Comparison of ENCODE assay signal across 8 cellular contexts in genomic region chr1:64539808-64540207, GRCh38.
A peak's percentile ranks its signal among the peaks of the same experiment; 100 is the strongest.
DNase-seq lines count a peak whose midpoint lies in the region; ATAC-seq, FAIRE-seq and TF ChIP-seq lines count a peak whose summit lies in the region.

No MANE protein-coding gene starts in this region.

- H3K4me3 Mint-ChIP-seq in activated CD8-positive, alpha-beta T cell treated with anti-CD3 and anti-CD28 coated beads, Interleukin-2, amount 10 ng/mL, durations not matched to agents 7 days and 5 days: no peak overlapping the region

- H3K27me3 ChIP-seq in HAP-1 (ENCODE audit: low read depth) (no peaks in the 10 kb centered on the region), sigmoid colon (no peaks in the 10 kb centered on the region)

- H3K36me3 Mint-ChIP-seq in activated CD8-positive, alpha-beta T cell treated with anti-CD3 and anti-CD28 coated beads, Interleukin-2, amount 10 ng/mL, durations not matched to agents 7 days and 5 days (ENCODE audit: low read depth): no peaks in the 10 kb centered on the region

- TF ChIP-seq EP300 in sigmoid colon (IDR thresholded peaks at IDR 0.05): no peak

- TF ChIP-seq CTCF in sigmoid colon (IDR thresholded peaks at IDR 0.05): no peak

- H3K4me3 ChIP-seq in HAP-1: no peak overlapping the region
- peak overlapping the region in 1 of 4 donors; percentile 2 for H3K4me3 ChIP-seq in sigmoid colon

- H3K27ac Mint-ChIP-seq in activated CD8-positive, alpha-beta T cell treated with anti-CD3 and anti-CD28 coated beads, Interleukin-2, amount 10 ng/mL, durations not matched to agents 7 days and 5 days: peak overlapping the region; percentile 71

- no peaks in the 10 kb centered on the region for H3K36me3 ChIP-seq in HAP-1 (replicated peaks)
- H3K36me3 ChIP-seq in sigmoid colon: no peaks in the 10 kb centered on the region

- CTCF ChIA-PET in activated CD8-positive, alpha-beta T cell treated with anti-CD3 and anti-CD28 coated beads, Interleukin-2, amount 10 ng/mL, durations not matched to agents 7 days and 5 days (lab: Charles Lee): no interaction called here

- peak; percentile 8 for ATAC-seq in activated CD8-positive, alpha-beta T cell treated with anti-CD3 and anti-CD28 coated beads, Interleukin-2, amount 10 ng/mL, durations not matched to agents 7 days and 5 days
- ATAC-seq in left cardiac atrium: peak; percentile 53 to 58
- ATAC-seq in GM18861 (IDR thresholded peaks at IDR 0.05; ENCODE audit: unreplicated experiment): no peak
- no peak for ATAC-seq in GM18858 (IDR thresholded peaks at IDR 0.05; ENCODE audit: unreplicated experiment)

- no peak for FAIRE-seq in urothelium cell line (lab: Jason Lieb, UNC)

- WGBS in sigmoid colon, 2 donors: 58 to 74% methylated on average over 2 of the region's 2 CpGs

- in situ Hi-C loops in HAP-1 (cut with MboI; ENCODE audit: low sequenced_read_pairs): no loop called here

- POLR2A ChIA-PET in activated CD8-positive, alpha-beta T cell treated with anti-CD3 and anti-CD28 coated beads, Interleukin-2, amount 10 ng/mL, durations not matched to agents 7 days and 5 days (lab: Charles Lee): no interaction called here

- no peaks in the 10 kb centered on the region for H3K9me3 Mint-ChIP-seq in activated CD8-positive, alpha-beta T cell treated with anti-CD3 and anti-CD28 coated beads, Interleukin-2, amount 10 ng/mL, durations not matched to agents 7 days and 5 days (ENCODE audit: insufficient read depth)

- H3K9me3 ChIP-seq in HAP-1 (no peaks in the 10 kb centered on the region), sigmoid colon (no peaks in the 10 kb centered on the region)

- H3K27me3 Mint-ChIP-seq in activated CD8-positive, alpha-beta T cell treated with anti-CD3 and anti-CD28 coated beads, Interleukin-2, amount 10 ng/mL, durations not matched to agents 7 days and 5 days (ENCODE audit: low read depth): no peaks in the 10 kb centered on the region

- peak overlapping the region; percentile 20 to 51 (median 41) for H3K27ac ChIP-seq in sigmoid colon

- intact Hi-C loops in left cardiac atrium (cut with DNase I) (no loop called here), sigmoid colon (cut with DNase I) (no loop called here)

- H3K4me1 ChIP-seq in HAP-1 (peaks cover 53% of the 10 kb centered on the region), sigmoid colon (peaks cover 0 to 30% (median 29%) of the 10 kb centered on the region in 4 donors)

- peaks cover 50% of the 10 kb centered on the region for H3K4me1 Mint-ChIP-seq in activated CD8-positive, alpha-beta T cell treated with anti-CD3 and anti-CD28 coated beads, Interleukin-2, amount 10 ng/mL, durations not matched to agents 7 days and 5 days (ENCODE audit: low read depth)

- TF ChIP-seq POLR2A in sigmoid colon (IDR thresholded peaks at IDR 0.05): no peak

- peak; percentile 83 to 85 for DNase-seq in HAP-1 (ENCODE audit: low spot score in 2 of 2)
- no peak for DNase-seq in activated CD8-positive, alpha-beta T cell treated with anti-CD3 and anti-CD28 coated beads, Interleukin-2, amount 10 ng/mL, durations not matched to agents 7 days and 5 days
- peak; percentile 79 for DNase-seq in left cardiac atrium
- peak; percentile 79 for DNase-seq in sigmoid colon
- no peak for DNase-seq in GOT3 (lab: John Stamatoyannopoulos, UW)
- DNase-seq in urothelium cell line (ENCODE audit: low spot score): no peak

Comparison
In these comparisons a context has a peak if more than half of its experiments do, and no peak if none do; other contexts are left out.
1. DNase-seq: peak in HAP-1 (2 of 2), left cardiac atrium (single experiment) and sigmoid colon (single experiment); none in activated CD8-positive, alpha-beta T cell treated with anti-CD3 and anti-CD28 coated beads, Interleukin-2, amount 10 ng/mL, durations not matched to agents 7 days and 5 days (single experiment), GOT3 (single experiment) and urothelium cell line (single experiment).
2. ATAC-seq: peak in activated CD8-positive, alpha-beta T cell treated with anti-CD3 and anti-CD28 coated beads, Interleukin-2, amount 10 ng/mL, durations not matched to agents 7 days and 5 days (single experiment) and left cardiac atrium (2 of 2); none in GM18861 (single experiment) and GM18858 (single experiment).